1 cellular context compared by ENCODE assay signal in the genomic region with DNA sequence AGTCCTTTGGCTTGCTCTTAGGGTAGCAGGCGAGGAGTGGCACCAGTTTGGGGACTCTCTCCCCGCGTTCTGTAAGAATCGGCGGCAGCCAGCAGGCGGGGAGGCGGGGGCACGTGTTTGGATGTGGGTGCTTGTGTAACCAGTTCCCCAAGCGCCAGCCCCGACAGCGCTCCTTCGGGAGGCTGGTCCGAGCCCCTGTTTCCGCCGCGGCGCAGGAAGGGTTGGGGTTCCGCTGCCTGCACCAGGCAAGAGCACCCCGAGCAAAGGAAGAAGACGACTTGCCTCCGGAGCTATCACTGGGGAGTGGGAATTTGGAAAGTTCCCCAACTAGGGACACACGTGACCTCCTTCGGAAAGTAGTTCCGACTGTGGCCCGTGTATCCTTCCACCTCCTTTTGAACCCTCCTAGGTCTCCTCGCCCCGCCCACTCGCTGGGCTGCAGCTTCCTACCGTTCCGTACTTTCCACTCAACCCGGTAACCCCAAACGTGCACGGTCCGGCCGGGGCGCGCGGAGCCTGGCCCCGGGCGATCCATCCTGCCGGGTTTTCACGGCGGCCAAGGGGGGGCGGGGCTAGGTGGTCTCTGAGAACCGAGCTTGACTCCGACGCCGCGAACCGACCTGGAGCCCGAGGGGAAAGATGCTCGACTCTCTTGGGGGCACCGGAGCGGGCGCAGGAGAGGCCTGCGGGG.
TF ChIP-seq lines count a peak whose summit lies in the region.

No MANE protein-coding gene starts in this region.

TF ChIP-seq in H1, 55 proteins besides CTCF, POLR2A, EP300 and RAD21 (continues in another document):
- TF ChIP-seq CHD1 (IDR thresholded peaks at IDR 0.05; ENCODE audit: low read depth, low read length) (no peak), SUZ12 (IDR thresholded peaks at IDR 0.05; ENCODE audit: low read length) (peak; percentile 20; the same call in 1 of the 2 replicates), GABPA (IDR thresholded peaks at IDR 0.05; ENCODE audit: borderline replicate concordance, insufficient read depth, low read length) (no peak), EGR1 (IDR thresholded peaks at IDR 0.05; ENCODE audit: borderline replicate concordance, low read depth, low read length) (peak; percentile 91), SIX5 (IDR thresholded peaks at IDR 0.05; ENCODE audit: low read depth, low read length) (no peak), RNF2 (IDR thresholded peaks at IDR 0.05; ENCODE audit: borderline replicate concordance, low read depth, low read length, missing control alignments, poor library complexity, severe bottlenecking) (no peak), RFX5 (IDR thresholded peaks at IDR 0.05; ENCODE audit: borderline replicate concordance, low read depth, low read length) (peak; percentile 74), POU5F1 (IDR thresholded peaks at IDR 0.05; ENCODE audit: low read depth, low read length) (no peak), TAF7 (optimal IDR thresholded peaks at IDR 0.05; ENCODE audit: borderline replicate concordance, low read depth, low read length) (peak; percentile 78), PHF8 (conservative IDR thresholded peaks at IDR 0.05; ENCODE audit: low read depth, low read length) (peak; percentile 59; the same call in 1 of the 2 replicates), CTBP2 (IDR thresholded peaks at IDR 0.05; ENCODE audit: borderline replicate concordance, insufficient read depth, insufficient read length, low read length) (peak; percentile 66), RXRA (IDR thresholded peaks at IDR 0.05; ENCODE audit: insufficient read depth, low read depth, low read length) (0 out of 2 replicates have a peak, but pooled peaks have one; percentile 56), CBX8 (IDR thresholded peaks at IDR 0.05; ENCODE audit: borderline replicate concordance, low read depth, low read length) (no peak), KDM5A (IDR thresholded peaks at IDR 0.05; ENCODE audit: low read length) (no peak), HDAC2 (IDR thresholded peaks at IDR 0.05; ENCODE audit: borderline replicate concordance in 1 of 2, low read depth in 2 of 2, low read length in 2 of 2) (peak in 1 of 2 experiments; percentile 21; a peak in 1 of 4 replicates), YY1 (IDR thresholded peaks at IDR 0.05; ENCODE audit: low read depth, low read length) (peak; percentile 81), SAP30 (IDR thresholded peaks at IDR 0.05; ENCODE audit: insufficient read depth, insufficient replicate concordance, low read length) (no peak), SP1 (IDR thresholded peaks at IDR 0.05; ENCODE audit: low read depth, low read length) (peak; percentile 100), BRCA1 (IDR thresholded peaks at IDR 0.05; ENCODE audit: low read depth, low read length) (no peak; the same call in 1 of the 2 replicates), SP4 (IDR thresholded peaks at IDR 0.05; ENCODE audit: low read length) (peak; percentile 97), SIRT6 (IDR thresholded peaks at IDR 0.05; ENCODE audit: low read length) (no peak), TEAD4 (IDR thresholded peaks at IDR 0.05; ENCODE audit: low read depth, low read length) (peak; percentile 59), JUN (IDR thresholded peaks at IDR 0.05; ENCODE audit: low read depth, low read length) (0 out of 2 replicates have a peak, but pooled peaks have one; percentile 51), TAF1 (IDR thresholded peaks at IDR 0.05; ENCODE audit: low read depth, low read length) (peak; percentile 96), RBBP5 (IDR thresholded peaks at IDR 0.05; ENCODE audit: borderline replicate concordance, low read depth, low read length) (no peak), CBX5 (IDR thresholded peaks at IDR 0.05; ENCODE audit: low read depth, low read length) (no peak), EZH2 (IDR thresholded peaks at IDR 0.05; ENCODE audit: low read depth, low read length, severe bottlenecking) (no peak), MAFK (IDR thresholded peaks at IDR 0.05; ENCODE audit: low read depth, low read length) (no peak), KDM1A (IDR thresholded peaks at IDR 0.05; ENCODE audit: borderline replicate concordance, low read length) (peak; percentile 53; the same call in 1 of the 2 replicates), GTF2F1 (IDR thresholded peaks at IDR 0.05; ENCODE audit: borderline replicate concordance, low read depth, low read length) (peak; percentile 76; the same call in 1 of the 2 replicates), CEBPB (IDR thresholded peaks at IDR 0.05; ENCODE audit: low read depth, low read length) (no peak), BACH1 (IDR thresholded peaks at IDR 0.05; ENCODE audit: low read length) (no peak), SRF (IDR thresholded peaks at IDR 0.05; ENCODE audit: low read depth, low read length) (0 out of 2 replicates have a peak, but pooled peaks have one; percentile 11), ZNF274 (IDR thresholded peaks at IDR 0.05; ENCODE audit: borderline replicate concordance, extremely low read depth, low read length) (no peak), HDAC6 (IDR thresholded peaks at IDR 0.05; ENCODE audit: low read depth, low read length) (no peak), JUND (IDR thresholded peaks at IDR 0.05; ENCODE audit: low read length) (0 out of 2 replicates have a peak, but pooled peaks have one; percentile 6), CHD2 (IDR thresholded peaks at IDR 0.05; ENCODE audit: low read length) (peak; percentile 94), KDM4A (IDR thresholded peaks at IDR 0.05; ENCODE audit: low read depth, low read length, severe bottlenecking) (peak; percentile 64), TBP (IDR thresholded peaks at IDR 0.05; ENCODE audit: low read depth, low read length) (peak; percentile 96), TCF12 (IDR thresholded peaks at IDR 0.05; ENCODE audit: low read depth, low read length) (peak; percentile 70; the same call in 1 of the 2 replicates), ASH2L (IDR thresholded peaks at IDR 0.05; ENCODE audit: low read length) (peak; percentile 90), SP2 (IDR thresholded peaks at IDR 0.05; ENCODE audit: low read length) (no peak), SIN3A (conservative IDR thresholded peaks at IDR 0.05 in 1 of 2, IDR thresholded peaks at IDR 0.05 in 1 of 2; ENCODE audit: low read depth in 1 of 2, low read length in 2 of 2) (peak; percentile 20 to 91; a peak in 3 of 4 replicates), POLR2AphosphoS5 (IDR thresholded peaks at IDR 0.05; ENCODE audit: low read depth, low read length) (peak; percentile 75; the same call in 1 of the 2 replicates), NRF1 (IDR thresholded peaks at IDR 0.05; ENCODE audit: low read depth, low read length) (peak; percentile 18; the same call in 1 of the 2 replicates), NANOG (IDR thresholded peaks at IDR 0.05; ENCODE audit: insufficient read depth, low read depth, low read length, poor library complexity, severe bottlenecking) (peak; percentile 19), BCL11A (IDR thresholded peaks at IDR 0.05; ENCODE audit: low read depth in 2 of 2, low read length in 2 of 2) (no peak)
- TF ChIP-seq, protein P1, sequence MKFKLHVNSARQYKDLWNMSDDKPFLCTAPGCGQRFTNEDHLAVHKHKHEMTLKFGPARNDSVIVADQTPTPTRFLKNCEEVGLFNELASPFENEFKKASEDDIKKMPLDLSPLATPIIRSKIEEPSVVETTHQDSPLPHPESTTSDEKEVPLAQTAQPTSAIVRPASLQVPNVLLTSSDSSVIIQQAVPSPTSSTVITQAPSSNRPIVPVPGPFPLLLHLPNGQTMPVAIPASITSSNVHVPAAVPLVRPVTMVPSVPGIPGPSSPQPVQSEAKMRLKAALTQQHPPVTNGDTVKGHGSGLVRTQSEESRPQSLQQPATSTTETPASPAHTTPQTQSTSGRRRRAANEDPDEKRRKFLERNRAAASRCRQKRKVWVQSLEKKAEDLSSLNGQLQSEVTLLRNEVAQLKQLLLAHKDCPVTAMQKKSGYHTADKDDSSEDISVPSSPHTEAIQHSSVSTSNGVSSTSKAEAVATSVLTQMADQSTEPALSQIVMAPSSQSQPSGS (IDR thresholded peaks at IDR 0.05; ENCODE audit: low read length) = peak; percentile 96
- TF ChIP-seq, protein P2, sequence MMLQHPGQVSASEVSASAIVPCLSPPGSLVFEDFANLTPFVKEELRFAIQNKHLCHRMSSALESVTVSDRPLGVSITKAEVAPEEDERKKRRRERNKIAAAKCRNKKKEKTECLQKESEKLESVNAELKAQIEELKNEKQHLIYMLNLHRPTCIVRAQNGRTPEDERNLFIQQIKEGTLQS (IDR thresholded peaks at IDR 0.05; ENCODE audit: insufficient read depth, low read depth, low read length) = peak; percentile 39; the same call in 1 of the 2 replicates
- TF ChIP-seq, protein P3, sequence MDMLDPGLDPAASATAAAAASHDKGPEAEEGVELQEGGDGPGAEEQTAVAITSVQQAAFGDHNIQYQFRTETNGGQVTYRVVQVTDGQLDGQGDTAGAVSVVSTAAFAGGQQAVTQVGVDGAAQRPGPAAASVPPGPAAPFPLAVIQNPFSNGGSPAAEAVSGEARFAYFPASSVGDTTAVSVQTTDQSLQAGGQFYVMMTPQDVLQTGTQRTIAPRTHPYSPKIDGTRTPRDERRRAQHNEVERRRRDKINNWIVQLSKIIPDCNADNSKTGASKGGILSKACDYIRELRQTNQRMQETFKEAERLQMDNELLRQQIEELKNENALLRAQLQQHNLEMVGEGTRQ (IDR thresholded peaks at IDR 0.05; ENCODE audit: low read length) = peak; percentile 92
- TF ChIP-seq, protein P4, sequence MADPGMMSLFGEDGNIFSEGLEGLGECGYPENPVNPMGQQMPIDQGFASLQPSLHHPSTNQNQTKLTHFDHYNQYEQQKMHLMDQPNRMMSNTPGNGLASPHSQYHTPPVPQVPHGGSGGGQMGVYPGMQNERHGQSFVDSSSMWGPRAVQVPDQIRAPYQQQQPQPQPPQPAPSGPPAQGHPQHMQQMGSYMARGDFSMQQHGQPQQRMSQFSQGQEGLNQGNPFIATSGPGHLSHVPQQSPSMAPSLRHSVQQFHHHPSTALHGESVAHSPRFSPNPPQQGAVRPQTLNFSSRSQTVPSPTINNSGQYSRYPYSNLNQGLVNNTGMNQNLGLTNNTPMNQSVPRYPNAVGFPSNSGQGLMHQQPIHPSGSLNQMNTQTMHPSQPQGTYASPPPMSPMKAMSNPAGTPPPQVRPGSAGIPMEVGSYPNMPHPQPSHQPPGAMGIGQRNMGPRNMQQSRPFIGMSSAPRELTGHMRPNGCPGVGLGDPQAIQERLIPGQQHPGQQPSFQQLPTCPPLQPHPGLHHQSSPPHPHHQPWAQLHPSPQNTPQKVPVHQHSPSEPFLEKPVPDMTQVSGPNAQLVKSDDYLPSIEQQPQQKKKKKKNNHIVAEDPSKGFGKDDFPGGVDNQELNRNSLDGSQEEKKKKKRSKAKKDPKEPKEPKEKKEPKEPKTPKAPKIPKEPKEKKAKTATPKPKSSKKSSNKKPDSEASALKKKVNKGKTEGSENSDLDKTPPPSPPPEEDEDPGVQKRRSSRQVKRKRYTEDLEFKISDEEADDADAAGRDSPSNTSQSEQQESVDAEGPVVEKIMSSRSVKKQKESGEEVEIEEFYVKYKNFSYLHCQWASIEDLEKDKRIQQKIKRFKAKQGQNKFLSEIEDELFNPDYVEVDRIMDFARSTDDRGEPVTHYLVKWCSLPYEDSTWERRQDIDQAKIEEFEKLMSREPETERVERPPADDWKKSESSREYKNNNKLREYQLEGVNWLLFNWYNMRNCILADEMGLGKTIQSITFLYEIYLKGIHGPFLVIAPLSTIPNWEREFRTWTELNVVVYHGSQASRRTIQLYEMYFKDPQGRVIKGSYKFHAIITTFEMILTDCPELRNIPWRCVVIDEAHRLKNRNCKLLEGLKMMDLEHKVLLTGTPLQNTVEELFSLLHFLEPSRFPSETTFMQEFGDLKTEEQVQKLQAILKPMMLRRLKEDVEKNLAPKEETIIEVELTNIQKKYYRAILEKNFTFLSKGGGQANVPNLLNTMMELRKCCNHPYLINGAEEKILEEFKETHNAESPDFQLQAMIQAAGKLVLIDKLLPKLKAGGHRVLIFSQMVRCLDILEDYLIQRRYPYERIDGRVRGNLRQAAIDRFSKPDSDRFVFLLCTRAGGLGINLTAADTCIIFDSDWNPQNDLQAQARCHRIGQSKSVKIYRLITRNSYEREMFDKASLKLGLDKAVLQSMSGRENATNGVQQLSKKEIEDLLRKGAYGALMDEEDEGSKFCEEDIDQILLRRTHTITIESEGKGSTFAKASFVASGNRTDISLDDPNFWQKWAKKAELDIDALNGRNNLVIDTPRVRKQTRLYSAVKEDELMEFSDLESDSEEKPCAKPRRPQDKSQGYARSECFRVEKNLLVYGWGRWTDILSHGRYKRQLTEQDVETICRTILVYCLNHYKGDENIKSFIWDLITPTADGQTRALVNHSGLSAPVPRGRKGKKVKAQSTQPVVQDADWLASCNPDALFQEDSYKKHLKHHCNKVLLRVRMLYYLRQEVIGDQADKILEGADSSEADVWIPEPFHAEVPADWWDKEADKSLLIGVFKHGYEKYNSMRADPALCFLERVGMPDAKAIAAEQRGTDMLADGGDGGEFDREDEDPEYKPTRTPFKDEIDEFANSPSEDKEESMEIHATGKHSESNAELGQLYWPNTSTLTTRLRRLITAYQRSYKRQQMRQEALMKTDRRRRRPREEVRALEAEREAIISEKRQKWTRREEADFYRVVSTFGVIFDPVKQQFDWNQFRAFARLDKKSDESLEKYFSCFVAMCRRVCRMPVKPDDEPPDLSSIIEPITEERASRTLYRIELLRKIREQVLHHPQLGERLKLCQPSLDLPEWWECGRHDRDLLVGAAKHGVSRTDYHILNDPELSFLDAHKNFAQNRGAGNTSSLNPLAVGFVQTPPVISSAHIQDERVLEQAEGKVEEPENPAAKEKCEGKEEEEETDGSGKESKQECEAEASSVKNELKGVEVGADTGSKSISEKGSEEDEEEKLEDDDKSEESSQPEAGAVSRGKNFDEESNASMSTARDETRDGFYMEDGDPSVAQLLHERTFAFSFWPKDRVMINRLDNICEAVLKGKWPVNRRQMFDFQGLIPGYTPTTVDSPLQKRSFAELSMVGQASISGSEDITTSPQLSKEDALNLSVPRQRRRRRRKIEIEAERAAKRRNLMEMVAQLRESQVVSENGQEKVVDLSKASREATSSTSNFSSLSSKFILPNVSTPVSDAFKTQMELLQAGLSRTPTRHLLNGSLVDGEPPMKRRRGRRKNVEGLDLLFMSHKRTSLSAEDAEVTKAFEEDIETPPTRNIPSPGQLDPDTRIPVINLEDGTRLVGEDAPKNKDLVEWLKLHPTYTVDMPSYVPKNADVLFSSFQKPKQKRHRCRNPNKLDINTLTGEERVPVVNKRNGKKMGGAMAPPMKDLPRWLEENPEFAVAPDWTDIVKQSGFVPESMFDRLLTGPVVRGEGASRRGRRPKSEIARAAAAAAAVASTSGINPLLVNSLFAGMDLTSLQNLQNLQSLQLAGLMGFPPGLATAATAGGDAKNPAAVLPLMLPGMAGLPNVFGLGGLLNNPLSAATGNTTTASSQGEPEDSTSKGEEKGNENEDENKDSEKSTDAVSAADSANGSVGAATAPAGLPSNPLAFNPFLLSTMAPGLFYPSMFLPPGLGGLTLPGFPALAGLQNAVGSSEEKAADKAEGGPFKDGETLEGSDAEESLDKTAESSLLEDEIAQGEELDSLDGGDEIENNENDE (IDR thresholded peaks at IDR 0.05; ENCODE audit: insufficient replicate concordance, low read length) = peak; percentile 55
- TF ChIP-seq, protein P5, sequence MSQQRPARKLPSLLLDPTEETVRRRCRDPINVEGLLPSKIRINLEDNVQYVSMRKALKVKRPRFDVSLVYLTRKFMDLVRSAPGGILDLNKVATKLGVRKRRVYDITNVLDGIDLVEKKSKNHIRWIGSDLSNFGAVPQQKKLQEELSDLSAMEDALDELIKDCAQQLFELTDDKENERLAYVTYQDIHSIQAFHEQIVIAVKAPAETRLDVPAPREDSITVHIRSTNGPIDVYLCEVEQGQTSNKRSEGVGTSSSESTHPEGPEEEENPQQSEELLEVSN (IDR thresholded peaks at IDR 0.05) = peak; percentile 94
- TF ChIP-seq, protein P6, sequence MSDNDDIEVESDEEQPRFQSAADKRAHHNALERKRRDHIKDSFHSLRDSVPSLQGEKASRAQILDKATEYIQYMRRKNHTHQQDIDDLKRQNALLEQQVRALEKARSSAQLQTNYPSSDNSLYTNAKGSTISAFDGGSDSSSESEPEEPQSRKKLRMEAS (IDR thresholded peaks at IDR 0.05) = peak; percentile 88
